Comparison of ENCODE assay signal across 27 cellular contexts in the genomic region with DNA sequence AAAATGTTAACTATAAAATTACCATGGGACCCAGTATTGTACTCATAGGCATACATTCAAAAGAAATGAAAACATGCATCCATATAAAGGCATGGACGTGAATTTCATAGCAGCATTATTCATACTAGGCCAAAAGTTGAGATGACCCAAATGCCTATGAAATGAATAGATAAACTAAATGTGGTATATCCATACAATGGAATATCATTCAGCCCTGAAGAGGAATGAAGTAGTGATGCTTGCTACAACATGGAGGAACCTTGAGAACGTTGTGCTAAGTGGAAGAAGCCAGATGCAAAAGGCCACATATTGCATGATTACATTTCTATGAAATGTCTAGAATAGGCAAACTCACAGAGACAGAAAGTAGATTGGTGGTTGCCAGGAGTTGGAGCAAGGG.
DNase-seq lines count a peak whose midpoint lies in the region; ATAC-seq, FAIRE-seq and TF ChIP-seq lines count a peak whose summit lies in the region.
"Had no signal": no experiment of that assay in that cellular context is flagged by ENCODE, and none has a peak within 500 bp of the region (broad histone marks: within the 10 kb centered on the region; RNA-seq: fewer than 3 reads in every experiment).

No MANE protein-coding gene starts in this region.

- H2AK5ac ChIP-seq in H1 (ENCODE audit: low read depth, low read length), result no peak overlapping the region

- peaks cover 3 to 35% of the 10 kb centered on the region in 2 experiments for H3K36me3 ChIP-seq in SK-N-SH (replicated peaks in 1 of 2; ENCODE audit: control insufficient read depth in 1 of 2, insufficient read depth in 2 of 2, low read length in 1 of 2)
- no peaks in the 10 kb centered on the region for H3K36me3 ChIP-seq in H1 (ENCODE audit: control insufficient read depth in 2 of 4, insufficient read depth in 4 of 4, low read length in 3 of 4)

- H3K4me1 Mint-ChIP-seq in WTC11 (peaks cover 27% of the 10 kb centered on the region), osteocyte (ENCODE audit: unreplicated experiment) (peaks cover 38% of the 10 kb centered on the region)
- H3K4me1 Mint-ChIP-seq in activated naive CD4-positive, alpha-beta T cell treated with anti-CD3 and anti-CD28 coated beads, Interleukin-2, amount 10 ng/mL, durations not matched to agents 7 days and 5 days, result no peaks in the 10 kb centered on the region
- H3K4me1 Mint-ChIP-seq: B cell had no signal

- no peak overlapping the region for H3K56ac ChIP-seq in H1 (replicated peaks; ENCODE audit: insufficient read length, low read depth, low read length)

- no peak overlapping the region for H4K5ac ChIP-seq in H1 (ENCODE audit: insufficient read length, low read depth, low read length)

- no peak overlapping the region for H2BK15ac ChIP-seq in H1 (ENCODE audit: low read length)

- H3K9me3 Mint-ChIP-seq in WTC11 (peaks cover 10% of the 10 kb centered on the region), osteocyte (ENCODE audit: unreplicated experiment) (no peaks in the 10 kb centered on the region)
- no peaks in the 10 kb centered on the region for H3K9me3 Mint-ChIP-seq in activated naive CD4-positive, alpha-beta T cell treated with anti-CD3 and anti-CD28 coated beads, Interleukin-2, amount 10 ng/mL, durations not matched to agents 7 days and 5 days
- H3K9me3 Mint-ChIP-seq: CD4-positive, alpha-beta T cell had no signal

- no peak overlapping the region for H2BK120ac ChIP-seq in H1 (replicated peaks; ENCODE audit: low read depth, low read length)

- no peak overlapping the region for H3K4ac ChIP-seq in H1 (replicated peaks; ENCODE audit: insufficient read length, low read depth, low read length)

- H4K91ac ChIP-seq in H1 (replicated peaks; ENCODE audit: insufficient read length, low read length), result no peak overlapping the region

- no peak overlapping the region for H2BK20ac ChIP-seq in H1 (ENCODE audit: low read length)

- no peak overlapping the region for H2BK5ac ChIP-seq in H1 (ENCODE audit: low read depth, low read length)

- H3K4me3 ChIP-seq in SK-N-SH (ENCODE audit: low read depth in 2 of 2, low read length in 1 of 2) (no peak overlapping the region), H1 (ENCODE audit: extremely low read depth in 1 of 4, insufficient read depth in 2 of 4, low read depth in 3 of 4, low read length in 4 of 4) (no peak overlapping the region)
- H3K4me3 ChIP-seq: A549; BLaER1 treated with 17β-estradiol and CSF1 and Interleukin-3, amounts not matched to agents 10 nM and 100 nM; GM12878 had no signal

- H3K9me2 ChIP-seq in SK-N-SH, result no peaks in the 10 kb centered on the region

- no peak overlapping the region for H3K27ac Mint-ChIP-seq in WTC11
- H3K27ac Mint-ChIP-seq in osteocyte (ENCODE audit: unreplicated experiment), result peak overlapping the region; percentile 4
- H3K27ac Mint-ChIP-seq in activated naive CD4-positive, alpha-beta T cell treated with anti-CD3 and anti-CD28 coated beads, Interleukin-2, amount 10 ng/mL, durations not matched to agents 7 days and 5 days, result no peak overlapping the region
- H3K27ac Mint-ChIP-seq: B cell; CD4-positive, alpha-beta T cell; CD8-positive, alpha-beta T cell had no signal

- H3K79me1 ChIP-seq in H1 (ENCODE audit: low read depth, low read length), result no peaks in the 10 kb centered on the region; the same call in none of the 2 replicates

- H3K4me3 Mint-ChIP-seq in WTC11 (no peak overlapping the region), osteocyte (ENCODE audit: unreplicated experiment) (no peak overlapping the region)
- no peak overlapping the region for H3K4me3 Mint-ChIP-seq in activated naive CD4-positive, alpha-beta T cell treated with anti-CD3 and anti-CD28 coated beads, Interleukin-2, amount 10 ng/mL, durations not matched to agents 7 days and 5 days
- H3K4me3 Mint-ChIP-seq: B cell; CD4-positive, alpha-beta T cell; CD8-positive, alpha-beta T cell had no signal

- no peak overlapping the region for H2BK12ac ChIP-seq in H1 (ENCODE audit: low read depth, low read length)

- TF ChIP-seq POLR2A in H1 (IDR thresholded peaks at IDR 0.05; ENCODE audit: control extremely low read depth in 1 of 2, low read depth in 2 of 2, low read length in 2 of 2), result no peak

- H3K36me3 Mint-ChIP-seq in WTC11, result peaks cover 14% of the 10 kb centered on the region
- H3K36me3 Mint-ChIP-seq in osteocyte (ENCODE audit: unreplicated experiment), result peaks cover 2% of the 10 kb centered on the region
- H3K36me3 Mint-ChIP-seq in activated naive CD4-positive, alpha-beta T cell treated with anti-CD3 and anti-CD28 coated beads, Interleukin-2, amount 10 ng/mL, durations not matched to agents 7 days and 5 days, result no peaks in the 10 kb centered on the region
- H3K36me3 Mint-ChIP-seq: CD8-positive, alpha-beta T cell had no signal

- H3K14ac ChIP-seq in H1 (ENCODE audit: insufficient read length), result no peak overlapping the region

- no peak overlapping the region for H3K4me2 ChIP-seq in SK-N-SH
- no peak overlapping the region for H3K4me2 ChIP-seq in H1 (ENCODE audit: insufficient read depth in 1 of 2, low read depth in 2 of 2, low read length in 2 of 2)
- H3K4me2 ChIP-seq: A549 had no signal

- no peak overlapping the region for H3K23ac ChIP-seq in H1 (ENCODE audit: insufficient read length)

- 92% methylated on average over 2 of the region's 2 CpGs for WGBS in SK-N-SH (ENCODE audit: low lambda C conversion rate)
- WGBS in H1 (ENCODE audit: extremely low coverage in 1 of 2, insufficient coverage in 1 of 2, insufficient read length in 1 of 2, insufficient replicate concordance in 2 of 2, low coverage in 1 of 2, low lambda C conversion rate in 2 of 2, missing lambda C conversion rate in 1 of 2), 2 experiments, result 94% methylated on average over 2 of the region's 2 CpGs; no CpG with 5 or more reads in 1 of the 2 experiments

- POLR2A ChIA-PET in SK-N-SH (lab: Yijun Ruan, JAX) (interaction anchor here (1.2 kb wide), 1 partner anchor 52 kb away, joined by 6 read pairs; no protein-coding TSS in a partner anchor), WTC11 (lab: Charles Lee) (no interaction called here), H1 (lab: Charles Lee; ENCODE audit: partially characterized antibody) (interaction anchor here (0.8 kb wide), 1 partner anchor 49 kb away, joined by 4 read pairs; no protein-coding TSS in a partner anchor)

- H3K4me1 ChIP-seq in SK-N-SH (ENCODE audit: control insufficient read depth in 1 of 2, insufficient read depth in 2 of 2, low read depth in 1 of 2, low read length in 1 of 2) (peaks cover 37 to 39% of the 10 kb centered on the region in 2 experiments), H1 (replicated peaks in 1 of 4; ENCODE audit: control insufficient read depth in 3 of 4, insufficient read depth in 4 of 4, low read length in 3 of 4) (peaks cover 2 to 9% (median 5%) of the 10 kb centered on the region in 4 experiments; a peak in 5 of 7 replicates)
- H3K4me1 ChIP-seq: Caco-2 had no signal

- no peak overlapping the region for H4K8ac ChIP-seq in H1 (ENCODE audit: extremely low read depth, insufficient read depth, low read length)

- H3F3A ChIP-seq in SK-N-SH (replicated peaks; ENCODE audit: insufficient read depth), result peaks cover 38% of the 10 kb centered on the region

- DNase-seq in SK-N-SH (no peak), WTC11 (ENCODE audit: low spot score) (no peak), H1 (ENCODE audit: low read depth in 1 of 2, low spot score in 2 of 2) (no peak), osteocyte (ENCODE audit: extremely low spot score, unreplicated experiment) (no peak)
- DNase-seq in activated CD8-positive, alpha-beta memory T cell treated with anti-CD3 and anti-CD28 coated beads, Interleukin-2, amount 50 U/mL, for 48 hours, result no peak
- no peak for DNase-seq in activated naive CD4-positive, alpha-beta T cell treated with anti-CD3 and anti-CD28 coated beads, Interleukin-2, amount 10 ng/mL, durations not matched to agents 7 days and 5 days
- DNase-seq: AML-193; Caco-2; Calu3; CD4-positive, alpha-beta T cell; CD8-positive, alpha-beta T cell; DMS153; DMS53; DMS79; DND-41; EL; GDM1 had no signal

- no peak overlapping the region for H3K9ac ChIP-seq in SK-N-SH
- H3K9ac ChIP-seq in H1 (replicated peaks in 1 of 4; ENCODE audit: extremely low read depth in 1 of 4, low read depth in 3 of 4, low read length in 3 of 4), result no peak overlapping the region

- H3K27me3 Mint-ChIP-seq in WTC11 (ENCODE audit: low read depth) (no peaks in the 10 kb centered on the region; the same call in 1 of the 2 replicates), osteocyte (ENCODE audit: unreplicated experiment) (no peaks in the 10 kb centered on the region)
- peaks cover 31% of the 10 kb centered on the region for H3K27me3 Mint-ChIP-seq in activated naive CD4-positive, alpha-beta T cell treated with anti-CD3 and anti-CD28 coated beads, Interleukin-2, amount 10 ng/mL, durations not matched to agents 7 days and 5 days

- H3K9me3 ChIP-seq in SK-N-SH, result no peaks in the 10 kb centered on the region
- no peaks in the 10 kb centered on the region for H3K9me3 ChIP-seq in H1 (ENCODE audit: insufficient read depth in 2 of 2, low read depth in 1 of 2, low read length in 1 of 2)
- H3K9me3 ChIP-seq: A549, Caco-2 had no signal

- CTCF ChIA-PET in SK-N-SH (lab: Yijun Ruan, JAX) (interaction anchor here (1.2 to 35.0 kb wide), 5 partner anchors 83 to 189 kb away, joined by 4 to 827 read pairs (median 196); partner anchors contain the start of gene NAV1), WTC11 (lab: Charles Lee) (interaction anchor here (3.8 to 15.4 kb wide), 3 partner anchors 90 to 220 kb away, joined by 26 to 378 read pairs (median 155); no protein-coding TSS in a partner anchor), H1 (lab: Charles Lee; ENCODE audit: partially characterized antibody) (interaction anchor here (0.7 to 28.1 kb wide), 9 partner anchors 8 to 186 kb away, joined by 3 to 823 read pairs (median 23); no protein-coding TSS in a partner anchor)
- CTCF ChIA-PET in activated naive CD4-positive, alpha-beta T cell treated with anti-CD3 and anti-CD28 coated beads, Interleukin-2, amount 10 ng/mL, durations not matched to agents 7 days and 5 days (lab: Charles Lee), result interaction anchor here (11.0 to 12.9 kb wide), 2 partner anchors 89 to 142 kb away, joined by 145 to 250 read pairs; no protein-coding TSS in a partner anchor

- H3K79me2 ChIP-seq in SK-N-SH (ENCODE audit: insufficient read depth) (peaks cover 98% of the 10 kb centered on the region), H1 (ENCODE audit: control insufficient read depth in 1 of 2, insufficient read depth in 2 of 2, low read length in 2 of 2) (no peaks in the 10 kb centered on the region)

- H3K18ac ChIP-seq in H1 (ENCODE audit: extremely low read depth, low read length), result no peak overlapping the region

- TF ChIP-seq RAD21 in SK-N-SH (IDR thresholded peaks at IDR 0.05; ENCODE audit: low read length), result no peak
- TF ChIP-seq RAD21 in H1 (IDR thresholded peaks at IDR 0.05 in 1 of 2, conservative IDR thresholded peaks at IDR 0.05 in 1 of 2; ENCODE audit: low read depth in 2 of 2, low read length in 2 of 2), result no peak

- no peak for FAIRE-seq in H1 (lab: Jason Lieb, UNC)
- FAIRE-seq: A549, D721Med, GM12878, GM12892 had no signal

- ATAC-seq in SK-N-SH treated with all-trans-retinoic acid at 6 μM for 48 hours (no peak), WTC11 (no peak), GM21717 (IDR thresholded peaks at IDR 0.05; ENCODE audit: unreplicated experiment) (no peak)
- ATAC-seq: A549; CD8-positive, alpha-beta T cell; GM12878 had no signal

- TF ChIP-seq CTCF in SK-N-SH (IDR thresholded peaks at IDR 0.05) (no peak), WTC11 (IDR thresholded peaks at IDR 0.05) (no peak), H1 (IDR thresholded peaks at IDR 0.05; ENCODE audit: control extremely low read depth in 1 of 3, insufficient read depth in 1 of 3, low read depth in 1 of 3, low read length in 3 of 3) (no peak), osteocyte (IDR thresholded peaks at IDR 0.05) (no peak)

- no peaks in the 10 kb centered on the region for H3K23me2 ChIP-seq in H1 (ENCODE audit: low read depth, low read length)

- peak overlapping the region in 1 of 2 experiments; percentile 98; a peak in 1 of 4 replicates for H3K27ac ChIP-seq in SK-N-SH (ENCODE audit: low read depth in 2 of 2, low read length in 1 of 2)
- H3K27ac ChIP-seq in H1 (ENCODE audit: low read depth, low read length), result no peak overlapping the region
- H3K27ac ChIP-seq: 22Rv1, C4-2B had no signal

- H2AFZ ChIP-seq in SK-N-SH (ENCODE audit: low read depth) (no peak overlapping the region), H1 (ENCODE audit: low read length) (no peak overlapping the region)

- TF ChIP-seq EP300 in SK-N-SH (IDR thresholded peaks at IDR 0.05; ENCODE audit: borderline replicate concordance in 1 of 2, low read depth in 1 of 2, low read length in 1 of 2) (no peak), H1 (IDR thresholded peaks at IDR 0.05; ENCODE audit: borderline replicate concordance in 1 of 2, low read depth in 2 of 2, low read length in 2 of 2) (no peak)

- H4K20me1 ChIP-seq in SK-N-SH (ENCODE audit: insufficient read depth), result peaks cover 30% of the 10 kb centered on the region
- H4K20me1 ChIP-seq in H1 (replicated peaks in 1 of 2; ENCODE audit: control insufficient read depth in 1 of 2, insufficient read depth in 2 of 2, low read length in 2 of 2), result peaks cover 0 to under 1% of the 10 kb centered on the region in 2 experiments

- H3K27me3 ChIP-seq in SK-N-SH (ENCODE audit: insufficient read depth) (no peaks in the 10 kb centered on the region), H1 (replicated peaks in 1 of 4; ENCODE audit: control insufficient read depth in 3 of 4, extremely low read depth in 1 of 4, insufficient read depth in 3 of 4, low read length in 3 of 4) (no peaks in the 10 kb centered on the region)
- H3K27me3 ChIP-seq: BLaER1 treated with 17β-estradiol and CSF1 and Interleukin-3, amounts not matched to agents 10 nM and 100 nM had no signal
